18 cellular contexts compared by ENCODE assay signal in the genomic region with DNA sequence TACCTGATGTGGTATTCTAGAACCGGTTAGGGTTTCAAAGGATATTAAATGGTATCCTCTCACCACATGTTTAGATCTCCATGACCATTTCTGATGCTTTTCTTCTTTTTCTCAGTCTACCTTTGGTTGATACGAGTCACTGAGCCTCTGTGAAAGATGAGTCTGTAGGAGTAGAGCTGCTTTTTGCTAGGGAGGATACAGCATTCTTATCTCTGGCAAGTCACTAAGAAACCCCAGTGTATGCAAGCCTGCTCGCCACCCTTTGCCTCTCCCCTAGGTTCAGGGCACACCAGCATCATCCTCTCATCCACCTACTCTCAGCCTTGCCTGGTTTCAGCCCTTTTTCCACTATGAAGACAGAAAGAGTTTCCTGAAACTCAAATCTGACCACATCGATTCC.
DNase-seq lines count a peak whose midpoint lies in the region; ATAC-seq and TF ChIP-seq lines count a peak whose summit lies in the region.
"Had no signal": no experiment of that assay in that cellular context is flagged by ENCODE, and none has a peak within 500 bp of the region (broad histone marks: within the 10 kb centered on the region; RNA-seq: fewer than 3 reads in every experiment).

No MANE protein-coding gene starts in this region.

- no TSS peak for BruUV-seq in Caco-2 (replicated peaks; lab: Mats Ljungman, UMichigan)

- peaks cover 51% of the 10 kb centered on the region for H3K36me3 ChIP-seq in left ventricle myocardium inferior
- peaks cover 13% of the 10 kb centered on the region for H3K36me3 ChIP-seq in smooth muscle cell (ENCODE audit: low read depth)
- no peaks in the 10 kb centered on the region for H3K36me3 ChIP-seq in Caco-2 (ENCODE audit: control insufficient read depth, insufficient read depth, low read length)
- H3K36me3 ChIP-seq: Peyer's patch, SJCRH30 had no signal

- H3K27ac Mint-ChIP-seq in T-helper 2 cell treated with Interferon-gamma antibody and Interleukin-4, amounts not matched to agents 5 μg/mL and 100 μg/mL, for 36 hours = no peak overlapping the region
- H3K27ac Mint-ChIP-seq in activated T-helper 17 cell treated with anti-CD3 and anti-CD28 coated beads, Interleukin-2, amount 50 U/mL, for 72 hours = no peak overlapping the region
- no peak overlapping the region for H3K27ac Mint-ChIP-seq in Caco-2 (ENCODE audit: unreplicated experiment)
- H3K27ac Mint-ChIP-seq: B cell, IgD-negative memory B cell had no signal

- 56% methylated on average over 4 of the region's 4 CpGs for WGBS in smooth muscle cell (ENCODE audit: low lambda C conversion rate)

- H3K4me2 ChIP-seq in smooth muscle cell = peak overlapping the region; percentile 23
- H3K4me2 ChIP-seq: A549 had no signal

- H3K27me3 ChIP-seq in left ventricle myocardium inferior (ENCODE audit: low read depth) = no peaks in the 10 kb centered on the region
- H3K27me3 ChIP-seq in smooth muscle cell (ENCODE audit: low read depth) = no peaks in the 10 kb centered on the region
- H3K27me3 ChIP-seq in Caco-2 (replicated peaks; ENCODE audit: control insufficient read depth, insufficient read depth, low read length) = no peaks in the 10 kb centered on the region
- H3K27me3 ChIP-seq: Peyer's patch, SJCRH30 had no signal

- H3K79me2 ChIP-seq in smooth muscle cell (ENCODE audit: low read depth) = no peaks in the 10 kb centered on the region

- DNase-seq in T-helper 2 cell treated with Interferon-gamma antibody and Interleukin-4, amounts not matched to agents 5 μg/mL and 100 μg/mL, for 36 hours (ENCODE audit: low spot score) = peak; percentile 50
- DNase-seq in T-helper 2 cell = no peak
- no peak for DNase-seq in left ventricle myocardium inferior
- DNase-seq in Right ventricle myocardium inferior (ENCODE audit: missing footprints) = no peak
- DNase-seq in smooth muscle cell (lab: John Stamatoyannopoulos, UW; ENCODE audit: unreplicated experiment) = no peak
- no peak for DNase-seq in Caco-2
- DNase-seq: EL, NCI-H1694, NCI-H2081, NCI-H2171, Peyer's patch, SJCRH30 had no signal

- peaks cover 5% of the 10 kb centered on the region for H3K4me1 Mint-ChIP-seq in T-helper 2 cell treated with Interferon-gamma antibody and Interleukin-4, amounts not matched to agents 5 μg/mL and 100 μg/mL, for 36 hours (ENCODE audit: low read depth)
- no peaks in the 10 kb centered on the region for H3K4me1 Mint-ChIP-seq in activated T-helper 17 cell treated with anti-CD3 and anti-CD28 coated beads, Interleukin-2, amount 50 U/mL, for 72 hours
- no peaks in the 10 kb centered on the region for H3K4me1 Mint-ChIP-seq in Caco-2 (ENCODE audit: low read depth, unreplicated experiment)
- H3K4me1 Mint-ChIP-seq: B cell, CD14-positive monocyte, IgD-negative memory B cell had no signal

- H2AFZ ChIP-seq in smooth muscle cell (ENCODE audit: low read depth) = no peak overlapping the region

- H3K36me3 Mint-ChIP-seq in T-helper 2 cell treated with Interferon-gamma antibody and Interleukin-4, amounts not matched to agents 5 μg/mL and 100 μg/mL, for 36 hours (ENCODE audit: low read depth) = peaks cover 70% of the 10 kb centered on the region
- no peaks in the 10 kb centered on the region for H3K36me3 Mint-ChIP-seq in activated T-helper 17 cell treated with anti-CD3 and anti-CD28 coated beads, Interleukin-2, amount 50 U/mL, for 72 hours (ENCODE audit: low read depth)
- no peaks in the 10 kb centered on the region for H3K36me3 Mint-ChIP-seq in Caco-2 (ENCODE audit: insufficient read depth, unreplicated experiment)
- H3K36me3 Mint-ChIP-seq: IgD-negative memory B cell had no signal

- intact Hi-C loops in left ventricle myocardium inferior (cut with micrococcal nuclease) = no loop called here
- intact Hi-C loops in Right ventricle myocardium inferior (cut with DNase I) = no loop called here
- intact Hi-C loops in Caco-2 (cut with micrococcal nuclease; ENCODE audit: unreplicated experiment) = no loop called here

- H3K9me3 ChIP-seq in left ventricle myocardium inferior (replicated peaks) (no peaks in the 10 kb centered on the region), smooth muscle cell (replicated peaks; ENCODE audit: low read depth) (no peaks in the 10 kb centered on the region), Caco-2 (no peaks in the 10 kb centered on the region)
- H3K9me3 ChIP-seq: A549, Peyer's patch, SJCRH30 had no signal

- H3F3A ChIP-seq in smooth muscle cell (ENCODE audit: low read depth) = peaks cover 7% of the 10 kb centered on the region

- H3K27ac ChIP-seq in left ventricle myocardium inferior (replicated peaks) (peak overlapping the region; percentile 70), smooth muscle cell (ENCODE audit: low read depth) (peak overlapping the region; percentile 69)
- H3K27ac ChIP-seq: A549, Peyer's patch, SJCRH30 had no signal

- no peak overlapping the region for H3K9ac ChIP-seq in smooth muscle cell (ENCODE audit: low read depth)

- CTCF ChIA-PET in Caco-2 (lab: Charles Lee) = no interaction called here

- POLR2A ChIA-PET in Caco-2 (lab: Charles Lee) = no interaction called here

- peaks cover 45% of the 10 kb centered on the region for H3K4me1 ChIP-seq in left ventricle myocardium inferior
- peaks cover 6% of the 10 kb centered on the region for H3K4me1 ChIP-seq in smooth muscle cell (ENCODE audit: low read depth)
- H3K4me1 ChIP-seq in Caco-2 = no peaks in the 10 kb centered on the region
- H3K4me1 ChIP-seq: A549, Peyer's patch, SJCRH30 had no signal

- no peaks in the 10 kb centered on the region for H3K27me3 Mint-ChIP-seq in T-helper 2 cell treated with Interferon-gamma antibody and Interleukin-4, amounts not matched to agents 5 μg/mL and 100 μg/mL, for 36 hours (ENCODE audit: low read depth)
- peaks cover 9% of the 10 kb centered on the region for H3K27me3 Mint-ChIP-seq in activated T-helper 17 cell treated with anti-CD3 and anti-CD28 coated beads, Interleukin-2, amount 50 U/mL, for 72 hours
- H3K27me3 Mint-ChIP-seq in Caco-2 (ENCODE audit: insufficient read depth, unreplicated experiment) = peaks cover 3% of the 10 kb centered on the region
- H3K27me3 Mint-ChIP-seq: B cell, IgD-negative memory B cell had no signal

- TF ChIP-seq CTCF in left ventricle myocardium inferior (IDR thresholded peaks at IDR 0.05; ENCODE audit: borderline replicate concordance) (no peak), smooth muscle cell (IDR thresholded peaks at IDR 0.05; ENCODE audit: borderline replicate concordance, insufficient read depth, poor library complexity, severe bottlenecking) (no peak), Caco-2 (IDR thresholded peaks at IDR 0.05; ENCODE audit: insufficient read depth in 1 of 2, low read depth in 1 of 2, low read length in 1 of 2, severe bottlenecking in 1 of 2, unreplicated experiment in 1 of 2) (no peak)

- H4K20me1 ChIP-seq in smooth muscle cell (ENCODE audit: low read depth) = no peaks in the 10 kb centered on the region

- H3K9me3 Mint-ChIP-seq in T-helper 2 cell treated with Interferon-gamma antibody and Interleukin-4, amounts not matched to agents 5 μg/mL and 100 μg/mL, for 36 hours = peaks cover 16% of the 10 kb centered on the region
- H3K9me3 Mint-ChIP-seq in activated T-helper 17 cell treated with anti-CD3 and anti-CD28 coated beads, Interleukin-2, amount 50 U/mL, for 72 hours = peaks cover 8% of the 10 kb centered on the region
- H3K9me3 Mint-ChIP-seq in Caco-2 (ENCODE audit: unreplicated experiment) = no peaks in the 10 kb centered on the region

- no peak overlapping the region for H3K4me3 ChIP-seq in left ventricle myocardium inferior
- H3K4me3 ChIP-seq in smooth muscle cell = no peak overlapping the region
- H3K4me3 ChIP-seq in Caco-2 (ENCODE audit: low read depth, low read length) = no peak overlapping the region
- H3K4me3 ChIP-seq: A549, Peyer's patch, SJCRH30 had no signal

- ATAC-seq in Right ventricle myocardium inferior (no peak), HG03571 (IDR thresholded peaks at IDR 0.05; ENCODE audit: unreplicated experiment) (no peak)
- peak; percentile 63 for ATAC-seq in activated T-helper 17 cell treated with anti-CD3 and anti-CD28 coated beads, Interleukin-2, amount 50 U/mL, for 72 hours (replicated peaks)
- ATAC-seq: A549 had no signal

- H3K4me3 Mint-ChIP-seq in T-helper 2 cell treated with Interferon-gamma antibody and Interleukin-4, amounts not matched to agents 5 μg/mL and 100 μg/mL, for 36 hours = no peak overlapping the region
- H3K4me3 Mint-ChIP-seq in activated T-helper 17 cell treated with anti-CD3 and anti-CD28 coated beads, Interleukin-2, amount 50 U/mL, for 72 hours = no peak overlapping the region
- H3K4me3 Mint-ChIP-seq in Caco-2 (ENCODE audit: unreplicated experiment) = no peak overlapping the region
- H3K4me3 Mint-ChIP-seq: B cell, CD14-positive monocyte, IgD-negative memory B cell had no signal
